21 cellular contexts compared by ENCODE assay signal in genomic region chr12:74563927-74564326, GRCh38.
"Had no signal": no experiment of that assay in that cellular context is flagged by ENCODE, and none has a peak within 500 bp of the region (broad histone marks: within the 10 kb centered on the region; RNA-seq: fewer than 3 reads in every experiment).

No MANE protein-coding gene starts in this region.

- H3K27me3 ChIP-seq: adrenal gland, Peyer's patch had no signal

- H3K27ac ChIP-seq: adrenal gland, Peyer's patch had no signal

- DNase-seq: activated CD4-positive, alpha-beta T cell treated with anti-CD3 and anti-CD28 coated beads for 48 hours; activated CD4-positive, alpha-beta T cell treated with anti-CD3 and anti-CD28 coated beads, Interleukin-2, amount 50 U/mL, for 4 hours; activated CD4-positive, CD25-positive, alpha-beta regulatory T cell treated with anti-CD3 and anti-CD28 coated beads, Interleukin-2, amount 50 U/mL, for 72 hours; activated CD8-positive, alpha-beta memory T cell treated with anti-CD3 and anti-CD28 coated beads, Interleukin-2, amount 50 U/mL, for 48 hours; activated CD8-positive, alpha-beta T cell treated with anti-CD3 and anti-CD28 coated beads, Interleukin-2, amount 10 ng/mL, durations not matched to agents 7 days and 5 days; activated naive CD4-positive, alpha-beta T cell treated with anti-CD3 and anti-CD28 coated beads, Interleukin-2, amount 50 U/mL, for 16 hours; activated naive CD8-positive, alpha-beta T cell treated with anti-CD3 and anti-CD28 coated beads, Interleukin-2, amount 10 ng/mL, durations not matched to agents 7 days and 5 days; activated T-cell treated with anti-CD3 and anti-CD28 coated beads, Interleukin-2, amount 50 U/mL, for 1 hour; adrenal gland; anterior cingulate cortex; cerebellar nuclear complex; NCI-H1048; NCI-H146; NCI-H187 treated with DMSO at 0.1 percent for 48 hours; NCI-H2081 treated with DMSO at 0.1 percent for 48 hours; NCI-H446; NCI-H69; Peyer's patch; SHP77 treated with DMSO at 0.1 percent for 48 hours; T-helper 17 cell; T-helper 9 cell had no signal

- H3K4me3 ChIP-seq: adrenal gland, Peyer's patch had no signal

- H3K9me3 ChIP-seq: adrenal gland, Peyer's patch had no signal

- ATAC-seq: activated CD8-positive, alpha-beta T cell treated with anti-CD3 and anti-CD28 coated beads, Interleukin-2, amount 10 ng/mL, durations not matched to agents 7 days and 5 days; T-helper 17 cell had no signal

- H3K4me1 ChIP-seq: adrenal gland, Peyer's patch had no signal

- H3K36me3 ChIP-seq: adrenal gland, Peyer's patch had no signal
